ENCODE assay signal across 12 cellular contexts in the genomic region with DNA sequence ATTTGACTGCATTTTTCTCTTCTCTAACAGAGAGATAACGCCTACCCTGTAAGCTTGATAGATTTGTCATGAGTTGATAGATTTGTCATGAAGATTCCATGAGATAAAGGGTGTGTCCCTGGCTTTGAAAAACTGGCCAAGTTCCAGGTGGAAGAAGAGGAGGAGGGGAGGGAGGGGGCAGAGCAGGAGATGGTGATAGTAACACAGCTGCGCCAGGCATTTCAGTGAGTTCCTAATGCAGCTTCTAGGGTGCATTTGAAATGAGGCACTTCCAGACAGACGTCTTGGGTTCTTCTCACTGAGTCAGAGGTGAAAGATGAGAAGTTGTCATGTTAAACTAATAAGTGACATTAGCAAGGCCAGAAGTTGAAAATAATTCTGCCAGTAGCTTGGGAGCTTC.
A peak's percentile ranks its signal among the peaks of the same experiment; 100 is the strongest.
DNase-seq lines count a peak whose midpoint lies in the region; ATAC-seq and TF ChIP-seq lines count a peak whose summit lies in the region.
"Had no signal": no experiment of that assay in that cellular context is flagged by ENCODE, and none has a peak within 500 bp of the region (broad histone marks: within the 10 kb centered on the region; RNA-seq: fewer than 3 reads in every experiment).

No MANE protein-coding gene starts in this region.

- H3K9me3 ChIP-seq in skeletal muscle satellite cell (replicated peaks; ENCODE audit: low read length): no peaks in the 10 kb centered on the region

- peak overlapping the region; percentile 15 for H3K9ac ChIP-seq in skeletal muscle satellite cell (ENCODE audit: low read depth, low read length)

- intact Hi-C loops in head of caudate nucleus (cut with DNase I): no loop called here

- peak; percentile 91 for ATAC-seq in SK-N-SH treated with all-trans-retinoic acid at 6 μM for 48 hours
- ATAC-seq in HG03432 (IDR thresholded peaks at IDR 0.05; ENCODE audit: unreplicated experiment): no peak

- peak overlapping the region; percentile 70 for H3K4me2 ChIP-seq in skeletal muscle satellite cell (ENCODE audit: low read length)

- H3K4me3 ChIP-seq in skeletal muscle satellite cell (ENCODE audit: low read length): peak overlapping the region; percentile 20

- no peaks in the 10 kb centered on the region for H3K36me3 ChIP-seq in skeletal muscle satellite cell (ENCODE audit: insufficient read depth, low read length)

- peak; percentile 1 for DNase-seq in NCI-H146 (lab: John Stamatoyannopoulos, UW)
- no peak for DNase-seq in NCI-H146 treated with DMSO at 0.1 percent for 48 hours (lab: John Stamatoyannopoulos, UW; ENCODE audit: unreplicated experiment)
- peak in 34 of 42 donors; percentile 13 to 87 (median 56) for DNase-seq in head of caudate nucleus
- no peak for DNase-seq in kidney glomerular epithelial cell (lab: John Stamatoyannopoulos, UW)
- no peak for DNase-seq in SHP77 treated with DMSO at 0.1 percent for 48 hours (lab: John Stamatoyannopoulos, UW)
- DNase-seq: activated CD4-positive, alpha-beta T cell treated with anti-CD3 and anti-CD28 coated beads, Interleukin-2, amount 50 U/mL, for 48 hours; Calu3; kidney; NCI-H2029 had no signal

- peaks cover 42% of the 10 kb centered on the region for H3K4me1 ChIP-seq in skeletal muscle satellite cell (ENCODE audit: control insufficient read depth, insufficient read depth, low read length)

- H3K27me3 ChIP-seq in skeletal muscle satellite cell (ENCODE audit: control insufficient read depth, insufficient read depth, low read length): no peaks in the 10 kb centered on the region

TF ChIP-seq in SK-N-SH treated with all-trans-retinoic acid at 6 μM for 48 hours, 23 proteins besides CTCF, POLR2A, EP300 and RAD21:
- TF ChIP-seq ISL1 (CRISPR knock-in tag; IDR thresholded peaks at IDR 0.05) (peak; percentile 48), RARB (CRISPR knock-in tag; IDR thresholded peaks at IDR 0.05) (no peak)

Comparison
In these comparisons a context has a peak if more than half of its experiments do, and no peak if none do; other contexts are left out.
1. DNase-seq: peak in NCI-H146 (single experiment) and head of caudate nucleus (34 of 42); none in NCI-H146 treated with DMSO at 0.1 percent for 48 hours (single experiment), kidney glomerular epithelial cell (single experiment) and SHP77 treated with DMSO at 0.1 percent for 48 hours (single experiment).